In the genomic region with DNA sequence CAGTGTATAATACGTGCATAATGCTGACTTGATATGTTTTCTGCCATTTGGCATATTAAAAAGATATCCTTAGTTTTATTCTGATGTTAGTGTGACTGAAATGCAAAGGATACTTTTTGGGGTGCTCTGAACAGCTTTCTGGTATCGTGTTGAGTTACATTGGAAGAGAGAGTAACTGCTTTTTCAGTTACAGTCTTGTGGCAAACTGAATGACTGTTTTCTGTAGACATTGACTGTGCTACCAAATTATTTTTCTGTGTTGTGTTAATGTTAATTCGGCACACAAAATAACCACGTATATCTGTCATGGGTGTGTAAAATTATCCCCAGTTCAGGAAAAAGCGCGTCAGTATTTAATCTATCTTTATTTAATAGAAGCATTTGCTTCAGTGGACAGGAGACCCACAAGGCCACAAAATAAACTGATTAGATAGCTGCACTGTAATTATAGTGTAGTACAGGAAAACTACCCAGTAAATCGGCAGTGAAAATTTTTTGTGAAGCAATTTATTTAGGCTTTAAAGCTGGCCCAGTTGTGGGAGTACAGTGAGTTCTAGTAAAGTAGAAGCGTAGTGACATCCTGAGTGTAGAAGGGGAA, we compare ENCODE assay signal across 11 cellular contexts. TPM values are rescaled to one million over a fixed set of nuclear protein-coding genes. Genes with fewer than 3 reads are reported as not detected.
DNase-seq lines count a peak whose midpoint lies in the region; ATAC-seq and TF ChIP-seq lines count a peak whose summit lies in the region.
"Had no signal": no experiment of that assay in that cellular context is flagged by ENCODE, and none has a peak within 500 bp of the region (broad histone marks: within the 10 kb centered on the region; RNA-seq: fewer than 3 reads in every experiment).

No MANE protein-coding gene starts in this region.

- H3K79me2 ChIP-seq in DOHH2 (ENCODE audit: control insufficient read depth, low read length) (peaks cover 65% of the 10 kb centered on the region), osteoblast (ENCODE audit: insufficient read depth, low read length) (peaks cover 62% of the 10 kb centered on the region)

- peak overlapping the region; percentile 37 for H3K4me2 ChIP-seq in DOHH2 (ENCODE audit: low read length)
- peak overlapping the region; percentile 78 for H3K4me2 ChIP-seq in osteoblast (ENCODE audit: insufficient read depth, low read length)

- H3K27me3 ChIP-seq in DOHH2 (ENCODE audit: control insufficient read depth, low read length) (no peaks in the 10 kb centered on the region), breast epithelium (no peaks in the 10 kb centered on the region), osteoblast (ENCODE audit: insufficient read depth, low read length) (no peaks in the 10 kb centered on the region)

- DNase-seq in NCI-H69 (lab: John Stamatoyannopoulos, UW): peak; percentile 5
- DNase-seq in breast epithelium (ENCODE audit: low spot score in 2 of 2): no peak
- DNase-seq in osteoblast (ENCODE audit: insufficient read length, low spot score, missing footprints): no peak
- DNase-seq in ureter (ENCODE audit: low spot score): no peak
- no peak for DNase-seq in NCI-H2029 (lab: John Stamatoyannopoulos, UW)
- DNase-seq in NCI-H1092 treated with DMSO at 0.1 percent for 48 hours (lab: John Stamatoyannopoulos, UW): no peak
- DNase-seq: EL; NCI-H226; stimulated activated CD4-positive, alpha-beta T cell treated with anti-CD3 and anti-CD28 coated beads, Interleukin-12 subunit alpha, Interleukin-12 subunit beta, amount 100 ng/mL, for 4 hours had no signal

- intact Hi-C loops in breast epithelium (cut with DNase I; ENCODE audit: low total_unique reads): no loop called here

- no peaks in the 10 kb centered on the region for H4K20me1 ChIP-seq in DOHH2 (ENCODE audit: control insufficient read depth, insufficient read depth, low read depth, low read length)
- peaks cover 32% of the 10 kb centered on the region for H4K20me1 ChIP-seq in osteoblast (ENCODE audit: insufficient read depth, low read length)

- H3K4me3 ChIP-seq in DOHH2 (ENCODE audit: low read length) (0 out of 2 replicates have a peak overlapping the region, but pooled peaks have one; percentile 14), breast epithelium (peak overlapping the region in 2 of 3 donors; percentile 0 to 34), osteoblast (ENCODE audit: insufficient read depth, low read length) (no peak overlapping the region)

- H3K4me1 ChIP-seq in DOHH2 (ENCODE audit: control insufficient read depth, low read length) (peaks cover 27% of the 10 kb centered on the region), breast epithelium (peaks cover 0 to 8% of the 10 kb centered on the region in 2 donors), osteoblast (ENCODE audit: insufficient read depth, low read length) (peaks cover 36% of the 10 kb centered on the region)

- TF ChIP-seq CTCF in DOHH2 (IDR thresholded peaks at IDR 0.05; ENCODE audit: low read depth, low read length, poor library complexity, severe bottlenecking) (no peak), breast epithelium (IDR thresholded peaks at IDR 0.05) (no peak), osteoblast (IDR thresholded peaks at IDR 0.05; ENCODE audit: extremely low read depth, low read depth, low read length) (no peak)

- ATAC-seq in GM21576 (IDR thresholded peaks at IDR 0.05; ENCODE audit: unreplicated experiment): no peak

- H2AFZ ChIP-seq in osteoblast (ENCODE audit: low read length): no peak overlapping the region

- no peaks in the 10 kb centered on the region for H3K9me2 ChIP-seq in DOHH2 (replicated peaks; ENCODE audit: control insufficient read depth, low read length)

- H3F3A ChIP-seq in DOHH2 (ENCODE audit: control insufficient read depth, insufficient read depth): no peaks in the 10 kb centered on the region

- TF ChIP-seq POLR2A in breast epithelium (IDR thresholded peaks at IDR 0.05): no peak

- H3K36me3 ChIP-seq in DOHH2 (ENCODE audit: control insufficient read depth, low read length) (peaks cover 23% of the 10 kb centered on the region), breast epithelium (no peaks in the 10 kb centered on the region), osteoblast (ENCODE audit: insufficient read depth, low read length) (no peaks in the 10 kb centered on the region)

- H3K9me3 ChIP-seq in DOHH2 (ENCODE audit: control insufficient read depth, insufficient read depth, low read length): peaks cover 3% of the 10 kb centered on the region; the same call in 1 of the 2 replicates
- H3K9me3 ChIP-seq in breast epithelium: no peaks in the 10 kb centered on the region
- no peaks in the 10 kb centered on the region for H3K9me3 ChIP-seq in osteoblast (ENCODE audit: low read depth, low read length)

- H3K27ac ChIP-seq in DOHH2 (ENCODE audit: low read depth, low read length): no peak overlapping the region
- H3K27ac ChIP-seq in breast epithelium: peak overlapping the region in 1 of 2 donors; percentile 32
- peak overlapping the region; percentile 27 for H3K27ac ChIP-seq in osteoblast (ENCODE audit: low read depth, low read length)

RNA-seq across cellular contexts. Expression of a gene that starts 2.5 kb away (rescaled TPM):
- total RNA-seq in breast epithelium: 10 to 100 TPM; 61.0 to 78.2 (median 61.6) TPM
- 72.8 and 86.1 TPM in 2 replicates for total RNA-seq in osteoblast
- 75.8 TPM for total RNA-seq in ureter
